ENCODE assay signal across 14 cellular contexts in genomic region chr4:16591867-16592266, GRCh38.
DNase-seq lines count a peak whose midpoint lies in the region; TF ChIP-seq lines count a peak whose summit lies in the region.
"Had no signal": no experiment of that assay in that cellular context is flagged by ENCODE, and none has a peak within 500 bp of the region (broad histone marks: within the 10 kb centered on the region; RNA-seq: fewer than 3 reads in every experiment).

No MANE protein-coding gene starts in this region.

- no peaks in the 10 kb centered on the region for H3K4me1 Mint-ChIP-seq in CD14-positive monocyte
- H3K4me1 Mint-ChIP-seq in activated T-helper 2 cell treated with anti-CD3 and anti-CD28 coated beads, Interferon-gamma antibody, Interleukin-2, Interleukin-4, amounts not matched to agents 10 μg/mL and 5 μg/mL and 100 μg/mL, durations not matched to agents 14 hours and 24 hours and 36 hours (ENCODE audit: low read depth): no peaks in the 10 kb centered on the region

- intact Hi-C loops in head of caudate nucleus (cut with DNase I): no loop called here
- intact Hi-C loops in CD14-positive monocyte (cut with micrococcal nuclease): no loop called here
- intact Hi-C loops in activated T-helper 2 cell treated with anti-CD3 and anti-CD28 coated beads, Interferon-gamma antibody, Interleukin-2, Interleukin-4, amounts not matched to agents 10 μg/mL and 5 μg/mL and 100 μg/mL, durations not matched to agents 14 hours and 24 hours and 36 hours (cut with micrococcal nuclease): no loop called here

- TF ChIP-seq CTCF in CD14-positive monocyte (IDR thresholded peaks at IDR 0.05): no peak

- H3K27ac Mint-ChIP-seq in CD14-positive monocyte: no peak overlapping the region
- no peak overlapping the region for H3K27ac Mint-ChIP-seq in activated T-helper 2 cell treated with anti-CD3 and anti-CD28 coated beads, Interferon-gamma antibody, Interleukin-2, Interleukin-4, amounts not matched to agents 10 μg/mL and 5 μg/mL and 100 μg/mL, durations not matched to agents 14 hours and 24 hours and 36 hours
- H3K27ac Mint-ChIP-seq: activated T-helper 1 cell treated with anti-CD3 and anti-CD28 coated beads, Interleukin-12 subunit alpha, Interleukin-12 subunit beta, Interleukin-2, Interleukin-4 antibody, amounts not matched to agents 30 ng/mL and 10 ng/mL and 1 ng/mL, durations not matched to agents 14 hours and 24 hours and 36 hours; T-helper 2 cell treated with Interferon-gamma antibody and Interleukin-4, amounts not matched to agents 5 μg/mL and 100 μg/mL, for 36 hours had no signal

- H3K9me3 Mint-ChIP-seq in CD14-positive monocyte: peaks cover 0 to 1% (median 0%) of the 10 kb centered on the region in 7 donors
- no peaks in the 10 kb centered on the region for H3K9me3 Mint-ChIP-seq in activated T-helper 2 cell treated with anti-CD3 and anti-CD28 coated beads, Interferon-gamma antibody, Interleukin-2, Interleukin-4, amounts not matched to agents 10 μg/mL and 5 μg/mL and 100 μg/mL, durations not matched to agents 14 hours and 24 hours and 36 hours
- H3K9me3 Mint-ChIP-seq: activated T-helper 1 cell treated with anti-CD3 and anti-CD28 coated beads, Interleukin-12 subunit alpha, Interleukin-12 subunit beta, Interleukin-2, Interleukin-4 antibody, amounts not matched to agents 30 ng/mL and 10 ng/mL and 1 ng/mL, durations not matched to agents 14 hours and 24 hours and 36 hours; T-helper 2 cell treated with Interferon-gamma antibody and Interleukin-4, amounts not matched to agents 5 μg/mL and 100 μg/mL, for 36 hours had no signal

- peaks cover 0 to 1% (median 0%) of the 10 kb centered on the region in 3 donors for H3K27me3 Mint-ChIP-seq in CD14-positive monocyte (ENCODE audit: low read depth in 3 of 3)
- no peaks in the 10 kb centered on the region for H3K27me3 Mint-ChIP-seq in activated T-helper 2 cell treated with anti-CD3 and anti-CD28 coated beads, Interferon-gamma antibody, Interleukin-2, Interleukin-4, amounts not matched to agents 10 μg/mL and 5 μg/mL and 100 μg/mL, durations not matched to agents 14 hours and 24 hours and 36 hours (ENCODE audit: low read depth)

- DNase-seq in DMS 273 treated with DMSO at 0.1 percent for 48 hours (lab: John Stamatoyannopoulos, UW) (peak; percentile 15), amygdala (lab: John Stamatoyannopoulos, UW) (peak in 50 of 56 donors; percentile 2 to 89 (median 54)), head of caudate nucleus (peak; percentile 47 to 89 (median 73)), nucleus accumbens (lab: John Stamatoyannopoulos, UW) (peak in 45 of 56 donors; percentile 15 to 86 (median 53)), CD14-positive monocyte (ENCODE audit: low spot score) (no peak)
- no peak for DNase-seq in effector CD4-positive, alpha-beta T cell
- no peak for DNase-seq in stimulated activated CD8-positive, alpha-beta memory T cell treated with anti-CD3 and anti-CD28 coated beads, Interleukin-4, amount 100 ng/mL, for 48 hours
- no peak for DNase-seq in activated T-helper 2 cell treated with anti-CD3 and anti-CD28 coated beads, Interferon-gamma antibody, Interleukin-2, Interleukin-4, amounts not matched to agents 10 μg/mL and 5 μg/mL and 100 μg/mL, durations not matched to agents 14 hours and 24 hours and 36 hours (ENCODE audit: low spot score)
- DNase-seq: activated CD4-positive, alpha-beta T cell treated with anti-CD3 and anti-CD28 coated beads, Interleukin-2, amount 50 U/mL, for 1 hour; effector memory CD4-positive, alpha-beta T cell; pancreas; upper lobe of right lung had no signal

- no peak overlapping the region for H3K4me3 Mint-ChIP-seq in CD14-positive monocyte
- no peak overlapping the region for H3K4me3 Mint-ChIP-seq in activated T-helper 2 cell treated with anti-CD3 and anti-CD28 coated beads, Interferon-gamma antibody, Interleukin-2, Interleukin-4, amounts not matched to agents 10 μg/mL and 5 μg/mL and 100 μg/mL, durations not matched to agents 14 hours and 24 hours and 36 hours (ENCODE audit: low read depth)
- H3K4me3 Mint-ChIP-seq: activated T-helper 1 cell treated with anti-CD3 and anti-CD28 coated beads, Interleukin-12 subunit alpha, Interleukin-12 subunit beta, Interleukin-2, Interleukin-4 antibody, amounts not matched to agents 30 ng/mL and 10 ng/mL and 1 ng/mL, durations not matched to agents 14 hours and 24 hours and 36 hours; T-helper 2 cell treated with Interferon-gamma antibody and Interleukin-4, amounts not matched to agents 5 μg/mL and 100 μg/mL, for 36 hours had no signal

- no peaks in the 10 kb centered on the region for H3K36me3 Mint-ChIP-seq in CD14-positive monocyte
- H3K36me3 Mint-ChIP-seq in activated T-helper 2 cell treated with anti-CD3 and anti-CD28 coated beads, Interferon-gamma antibody, Interleukin-2, Interleukin-4, amounts not matched to agents 10 μg/mL and 5 μg/mL and 100 μg/mL, durations not matched to agents 14 hours and 24 hours and 36 hours (ENCODE audit: low read depth): no peaks in the 10 kb centered on the region

Comparison
In these comparisons a context has a peak if more than half of its experiments do, and no peak if none do; other contexts are left out.
1. DNase-seq: peak in DMS 273 treated with DMSO at 0.1 percent for 48 hours (single experiment), amygdala (50 of 56), head of caudate nucleus (42 of 42) and nucleus accumbens (45 of 56); none in effector CD4-positive, alpha-beta T cell (single experiment), CD14-positive monocyte (single experiment), stimulated activated CD8-positive, alpha-beta memory T cell treated with anti-CD3 and anti-CD28 coated beads, Interleukin-4, amount 100 ng/mL, for 48 hours (single experiment) and activated T-helper 2 cell treated with anti-CD3 and anti-CD28 coated beads, Interferon-gamma antibody, Interleukin-2, Interleukin-4, amounts not matched to agents 10 μg/mL and 5 μg/mL and 100 μg/mL, durations not matched to agents 14 hours and 24 hours and 36 hours (single experiment).